ENCODE assay signal across 9 cellular contexts in genomic region chr17:81488276-81488860, GRCh38. TPM values are rescaled to one million over a fixed set of nuclear protein-coding genes. Genes with fewer than 3 reads are reported as not detected.
DNase-seq lines count a peak whose midpoint lies in the region; ATAC-seq and TF ChIP-seq lines count a peak whose summit lies in the region.
"Had no signal": no experiment of that assay in that cellular context is flagged by ENCODE, and none has a peak within 500 bp of the region (broad histone marks: within the 10 kb centered on the region; RNA-seq: fewer than 3 reads in every experiment).

No MANE protein-coding gene starts in this region.

- ATAC-seq in activated T-cell treated with anti-CD3 and anti-CD28 coated beads, Interleukin-2, amount 50 U/mL, for 72 hours (replicated peaks in 1 of 2) = peak; percentile 2 to 5
- ATAC-seq in left colon (peak; percentile 29), GM21737 (IDR thresholded peaks at IDR 0.05; ENCODE audit: unreplicated experiment) (no peak), GM21423 (IDR thresholded peaks at IDR 0.05; ENCODE audit: unreplicated experiment) (no peak)

- no peaks in the 10 kb centered on the region for H3K36me3 ChIP-seq in tibial nerve

- H3K4me3 ChIP-seq in tibial nerve = peak overlapping the region; percentile 55 to 78 (median 60)

- no peaks in the 10 kb centered on the region for H3K36me3 Mint-ChIP-seq in activated T-cell treated with anti-CD3 and anti-CD28 coated beads, Interleukin-2, amount 50 U/mL, for 72 hours (ENCODE audit: insufficient read depth in 2 of 2)

- peaks cover 31% of the 10 kb centered on the region for H3K27me3 Mint-ChIP-seq in activated T-cell treated with anti-CD3 and anti-CD28 coated beads, Interleukin-2, amount 50 U/mL, for 72 hours (ENCODE audit: low read depth)

- no peaks in the 10 kb centered on the region for H3K9me3 Mint-ChIP-seq in activated T-cell treated with anti-CD3 and anti-CD28 coated beads, Interleukin-2, amount 50 U/mL, for 72 hours
- H3K9me3 Mint-ChIP-seq: nephron had no signal

- H3K4me3 Mint-ChIP-seq in activated T-cell treated with anti-CD3 and anti-CD28 coated beads, Interleukin-2, amount 50 U/mL, for 72 hours = peak overlapping the region; percentile 14 to 52

- 5 to 23% methylated on average over 18 to 28 of the region's 52 CpGs for WGBS in tibial nerve, 2 donors

- no peak for DNase-seq in activated T-cell treated with anti-CD3 and anti-CD28 coated beads, Interleukin-2, amount 50 U/mL, for 72 hours
- no peak for DNase-seq in activated T-cell treated with anti-CD3 and anti-CD28 coated beads, Interleukin-2, amount 50 U/mL, for 1 hour
- DNase-seq in amniotic epithelial cell (ENCODE audit: low read depth) (peak; percentile 9), left colon (no peak), tibial nerve (ENCODE audit: low spot score in 2 of 2) (no peak), SKM-1 treated with dmso at 0.1 percent for 144 hours (lab: John Stamatoyannopoulos, UW; ENCODE audit: unreplicated experiment) (no peak)

- H3K27me3 ChIP-seq in tibial nerve = no peaks in the 10 kb centered on the region

- no peak for TF ChIP-seq POLR2A in tibial nerve (IDR thresholded peaks at IDR 0.05)

- no peak for TF ChIP-seq CTCF in tibial nerve (IDR thresholded peaks at IDR 0.05)

- peak overlapping the region; percentile 69 to 91 (median 78) for H3K27ac ChIP-seq in tibial nerve

- no peaks in the 10 kb centered on the region for H3K9me3 ChIP-seq in tibial nerve

- peaks cover 18% of the 10 kb centered on the region for H3K4me1 Mint-ChIP-seq in activated T-cell treated with anti-CD3 and anti-CD28 coated beads, Interleukin-2, amount 50 U/mL, for 72 hours (ENCODE audit: low read depth)

- no peak for TF ChIP-seq EP300 in tibial nerve (IDR thresholded peaks at IDR 0.05)

- H3K27ac Mint-ChIP-seq in activated T-cell treated with anti-CD3 and anti-CD28 coated beads, Interleukin-2, amount 50 U/mL, for 72 hours = no peak overlapping the region

- intact Hi-C loops in left colon (cut with DNase I, micrococcal nuclease) = loop anchor here in 1 of 2 donors (10.0 kb wide), 1 partner anchor 234 kb away; no protein-coding TSS in a partner anchor

- peaks cover 0 to 50% (median 19%) of the 10 kb centered on the region in 4 donors for H3K4me1 ChIP-seq in tibial nerve

RNA-seq across cellular contexts. Expression of gene ACTG1, which starts 24.2 kb away (rescaled TPM):
- total RNA-seq in activated T-cell treated with anti-CD3 and anti-CD28 coated beads, Interleukin-2, amount 50 U/mL, for 72 hours = 1,000 to 10,000 TPM; 3,862 to 3,966 TPM
- total RNA-seq in left colon (1,000 to 10,000 TPM; 3,767 to 4,413 TPM), tibial nerve (1,000 to 10,000 TPM; 2,372 to 2,875 (median 2,670) TPM)

RNA-seq across cellular contexts. Expression of gene FSCN2, which starts 39.8 kb away (rescaled TPM):
- total RNA-seq in activated T-cell treated with anti-CD3 and anti-CD28 coated beads, Interleukin-2, amount 50 U/mL, for 72 hours = 1 to 10 TPM in 1 of 2 donors, under 1 TPM in 1; 0.95 to 1.8 TPM
- total RNA-seq in left colon = 1 to 10 TPM; 2.3 to 4.9 TPM
- total RNA-seq in tibial nerve = 1 to 10 TPM in 3 of 4 donors, under 1 TPM in 1; 0.42 to 4.4 (median 3.7) TPM

Comparison
In these comparisons a context has a peak if more than half of its experiments do, and no peak if none do; other contexts are left out.
1. ATAC-seq: peak in activated T-cell treated with anti-CD3 and anti-CD28 coated beads, Interleukin-2, amount 50 U/mL, for 72 hours (2 of 2) and left colon (single experiment); none in GM21737 (single experiment) and GM21423 (single experiment).